In genomic region chr15:66103293-66103590, GRCh38 we compare ENCODE assay signal across 36 cellular contexts.
"Had no signal": no experiment of that assay in that cellular context is flagged by ENCODE, and none has a peak within 500 bp of the region (broad histone marks: within the 10 kb centered on the region; RNA-seq: fewer than 3 reads in every experiment).

No MANE protein-coding gene starts in this region.

- DNase-seq: activated CD4-positive, alpha-beta memory T cell treated with anti-CD3 and anti-CD28 coated beads, Interleukin-2, amount 10 ng/mL, durations not matched to agents 7 days and 5 days; activated CD4-positive, alpha-beta T cell treated with anti-CD3 and anti-CD28 coated beads for 1 hour; activated CD4-positive, alpha-beta T cell treated with anti-CD3 and anti-CD28 coated beads for 36 hours; activated CD4-positive, alpha-beta T cell treated with anti-CD3 and anti-CD28 coated beads for 48 hours; activated CD4-positive, alpha-beta T cell treated with anti-CD3 and anti-CD28 coated beads, Interleukin-2, amount 10 ng/mL, durations not matched to agents 7 days and 5 days; activated CD4-positive, alpha-beta T cell treated with anti-CD3 and anti-CD28 coated beads, Interleukin-2, amount 50 U/mL, for 48 hours; activated CD4-positive, CD25-positive, alpha-beta regulatory T cell; activated CD8-positive, alpha-beta memory T cell treated with anti-CD3 and anti-CD28 coated beads for 24 hours; activated CD8-positive, alpha-beta memory T cell treated with anti-CD3 and anti-CD28 coated beads, Interleukin-2, amount 10 ng/mL, durations not matched to agents 7 days and 5 days; activated CD8-positive, alpha-beta T cell treated with anti-CD3 and anti-CD28 coated beads, Interleukin-2, amount 10 ng/mL, durations not matched to agents 7 days and 5 days; activated effector memory CD4-positive, alpha-beta T cell treated with anti-CD3 and anti-CD28 coated beads, Interleukin-2, amount 50 U/mL, for 16 hours; activated gamma-delta T cell treated with Interleukin-2 at 50 U/mL for 16 hours; activated naive CD4-positive, alpha-beta T cell; activated naive CD4-positive, alpha-beta T cell treated with anti-CD3 and anti-CD28 coated beads for 36 hours; activated naive CD4-positive, alpha-beta T cell treated with anti-CD3 and anti-CD28 coated beads, Interleukin-2, amount 50 U/mL, for 16 hours; activated naive CD8-positive, alpha-beta T cell treated with anti-CD3 and anti-CD28 coated beads for 36 hours; activated T-cell treated with anti-CD3 and anti-CD28 coated beads for 4 hours; activated T-cell treated with anti-CD3 and anti-CD28 coated beads, Interleukin-2, amount 50 U/mL, for 1 hour; activated T-cell treated with anti-CD3 and anti-CD28 coated beads, Interleukin-2, amount 50 U/mL, for 4 hours; activated T-cell treated with anti-CD3 and anti-CD28 coated beads, Interleukin-2, amount 50 U/mL, for 72 hours; adrenal gland; amniotic stem cell; brain microvascular endothelial cell; central memory CD4-positive, alpha-beta T cell; T-helper 1 cell; T-helper 2 cell; T-helper 9 cell had no signal

- H3K36me3 ChIP-seq: adrenal gland, brain microvascular endothelial cell, breast epithelium had no signal

- H3K4me1 ChIP-seq: adrenal gland, breast epithelium had no signal

- H3K4me3 ChIP-seq: adrenal gland, body of pancreas, breast epithelium had no signal

- H3K9me3 ChIP-seq: adrenal gland, body of pancreas, breast epithelium had no signal

- FAIRE-seq: astrocyte, TTC549 had no signal

- H3K27me3 ChIP-seq: adrenal gland, body of pancreas had no signal

- H3K27ac ChIP-seq: adrenal gland, body of pancreas, brain microvascular endothelial cell, breast epithelium, VCaP had no signal

- ATAC-seq: activated CD4-positive, alpha-beta T cell treated with anti-CD3 and anti-CD28 coated beads for 36 hours; activated CD4-positive, CD25-positive, alpha-beta regulatory T cell treated with anti-CD3 and anti-CD28 coated beads, Interleukin-2, amount 50 U/mL, for 24 hours; activated CD8-positive, alpha-beta memory T cell treated with anti-CD3 and anti-CD28 coated beads, Interleukin-2, amount 10 ng/mL, durations not matched to agents 7 days and 5 days; activated CD8-positive, alpha-beta T cell treated with anti-CD3 and anti-CD28 coated beads, Interleukin-2, amount 10 ng/mL, durations not matched to agents 7 days and 5 days; activated naive CD4-positive, alpha-beta T cell treated with anti-CD3 and anti-CD28 coated beads, Interleukin-2, amount 50 U/mL, for 72 hours; activated T-cell treated with anti-CD3 and anti-CD28 coated beads, Interleukin-2, amount 50 U/mL, for 4 hours; activated T-cell treated with anti-CD3 and anti-CD28 coated beads, Interleukin-2, amount 50 U/mL, for 72 hours; activated T-helper 17 cell treated with anti-CD3 and anti-CD28 coated beads, Interleukin-2, amount 50 U/mL, for 72 hours; WTC11 had no signal
